ENCODE assay signal across 10 cellular contexts in genomic region chr10:71736570-71737355, GRCh38. TPM values are rescaled to one million over a fixed set of nuclear protein-coding genes. Genes with fewer than 3 reads are reported as not detected.
DNase-seq lines count a peak whose midpoint lies in the region; ATAC-seq and TF ChIP-seq lines count a peak whose summit lies in the region.
"Had no signal": no experiment of that assay in that cellular context is flagged by ENCODE, and none has a peak within 500 bp of the region (broad histone marks: within the 10 kb centered on the region; RNA-seq: fewer than 3 reads in every experiment).

No MANE protein-coding gene starts in this region.

- H3K4me2 ChIP-seq in BLaER1 treated with 17β-estradiol and CSF1 and Interleukin-3, amounts not matched to agents 10 nM and 100 nM: peak overlapping the region; percentile 83 to 97 (median 94)

- DNase-seq in activated naive CD8-positive, alpha-beta T cell treated with anti-CD3 and anti-CD28 coated beads, Interleukin-2, amount 50 U/mL, for 24 hours: no peak
- DNase-seq in naive thymus-derived CD4-positive, alpha-beta T cell: no peak
- DNase-seq in HUDEP-2 (lab: John Stamatoyannopoulos, UW; ENCODE audit: unreplicated experiment in 76 of 76) (no peak), sigmoid colon (no peak), COLO829 (ENCODE audit: low spot score) (no peak)
- DNase-seq in activated CD8-positive, alpha-beta memory T cell treated with anti-CD3 and anti-CD28 coated beads, Interleukin-2, amount 50 U/mL, for 4 hours: no peak

- peaks cover 3% of the 10 kb centered on the region for H3K36me3 Mint-ChIP-seq in IgD-negative memory B cell
- H3K36me3 Mint-ChIP-seq in activated naive CD8-positive, alpha-beta T cell treated with anti-CD3 and anti-CD28 coated beads, Interleukin-2, amount 50 U/mL, for 24 hours (ENCODE audit: low read depth): peaks cover 4% of the 10 kb centered on the region
- H3K36me3 Mint-ChIP-seq in naive thymus-derived CD4-positive, alpha-beta T cell: peaks cover 0 to 2% (median 0%) of the 10 kb centered on the region in 5 donors
- H3K36me3 Mint-ChIP-seq: mesothelial cell of epicardium had no signal

- CTCF ChIA-PET in naive thymus-derived CD4-positive, alpha-beta T cell (lab: Charles Lee): interaction anchor here (0.5 to 4.0 kb wide), 9 partner anchors 9 to 40 kb away, joined by 3 to 23 read pairs (median 6); partner anchors contain the start of gene VSIR

- no peaks in the 10 kb centered on the region for H4K20me1 ChIP-seq in BLaER1 treated with 17β-estradiol and CSF1 and Interleukin-3, amounts not matched to agents 10 nM and 100 nM

- H3K27me3 Mint-ChIP-seq in IgD-negative memory B cell: peaks cover 2% of the 10 kb centered on the region
- H3K27me3 Mint-ChIP-seq in activated naive CD8-positive, alpha-beta T cell treated with anti-CD3 and anti-CD28 coated beads, Interleukin-2, amount 50 U/mL, for 24 hours: no peaks in the 10 kb centered on the region
- H3K27me3 Mint-ChIP-seq in naive thymus-derived CD4-positive, alpha-beta T cell: no peaks in the 10 kb centered on the region

- H3K27ac ChIP-seq in BLaER1 treated with 17β-estradiol and CSF1 and Interleukin-3, amounts not matched to agents 10 nM and 100 nM: peak overlapping the region in 10 of 11 experiments; percentile 66 to 83 (median 76); a peak in 18 of 22 replicates
- H3K27ac ChIP-seq in naive thymus-derived CD4-positive, alpha-beta T cell (ENCODE audit: low read depth, low read length): peak overlapping the region; percentile 73
- peak overlapping the region in 2 of 4 donors; percentile 23 to 41 for H3K27ac ChIP-seq in sigmoid colon
- H3K27ac ChIP-seq: epithelial cell of prostate had no signal

- H3K4me3 ChIP-seq in BLaER1 treated with 17β-estradiol and CSF1 and Interleukin-3, amounts not matched to agents 10 nM and 100 nM: peak overlapping the region in 2 of 10 experiments; percentile 2 to 26; a peak in 1 of 20 replicates
- peak overlapping the region; percentile 23 for H3K4me3 ChIP-seq in naive thymus-derived CD4-positive, alpha-beta T cell (ENCODE audit: low read length)
- no peak overlapping the region for H3K4me3 ChIP-seq in sigmoid colon

- no peaks in the 10 kb centered on the region for H3K36me3 ChIP-seq in BLaER1 treated with 17β-estradiol and CSF1 and Interleukin-3, amounts not matched to agents 10 nM and 100 nM
- no peaks in the 10 kb centered on the region for H3K36me3 ChIP-seq in naive thymus-derived CD4-positive, alpha-beta T cell (ENCODE audit: control insufficient read depth in 2 of 3, insufficient read depth in 3 of 3, low read length in 3 of 3)
- H3K36me3 ChIP-seq in sigmoid colon: no peaks in the 10 kb centered on the region

- H3K4me3 Mint-ChIP-seq in IgD-negative memory B cell: peak overlapping the region in 3 of 4 donors; percentile 0 to 88 (median 50)
- H3K4me3 Mint-ChIP-seq in activated naive CD8-positive, alpha-beta T cell treated with anti-CD3 and anti-CD28 coated beads, Interleukin-2, amount 50 U/mL, for 24 hours: peak overlapping the region; percentile 73
- H3K4me3 Mint-ChIP-seq in naive thymus-derived CD4-positive, alpha-beta T cell: peak overlapping the region; percentile 21 to 83 (median 56)
- H3K4me3 Mint-ChIP-seq: mesothelial cell of epicardium had no signal

- peak overlapping the region in 10 of 11 experiments; percentile 50 to 66 (median 59); a peak in 15 of 22 replicates for H3K9ac ChIP-seq in BLaER1 treated with 17β-estradiol and CSF1 and Interleukin-3, amounts not matched to agents 10 nM and 100 nM

- H3K27me3 ChIP-seq in BLaER1 treated with 17β-estradiol and CSF1 and Interleukin-3, amounts not matched to agents 10 nM and 100 nM: no peaks in the 10 kb centered on the region
- no peaks in the 10 kb centered on the region for H3K27me3 ChIP-seq in naive thymus-derived CD4-positive, alpha-beta T cell (ENCODE audit: control insufficient read depth in 2 of 2, insufficient read depth in 2 of 2, low read length in 2 of 2)
- no peaks in the 10 kb centered on the region for H3K27me3 ChIP-seq in sigmoid colon

- peak overlapping the region; percentile 13 to 93 (median 91) for H3K27ac Mint-ChIP-seq in IgD-negative memory B cell
- H3K27ac Mint-ChIP-seq in activated naive CD8-positive, alpha-beta T cell treated with anti-CD3 and anti-CD28 coated beads, Interleukin-2, amount 50 U/mL, for 24 hours: peak overlapping the region; percentile 100
- H3K27ac Mint-ChIP-seq in naive thymus-derived CD4-positive, alpha-beta T cell: peak overlapping the region; percentile 90 to 98 (median 95)
- H3K27ac Mint-ChIP-seq: mesothelial cell of epicardium had no signal

- no peak for TF ChIP-seq EP300 in sigmoid colon (IDR thresholded peaks at IDR 0.05)

- 56 to 74% methylated on average over 7 of the region's 7 CpGs for WGBS in sigmoid colon, 2 donors

- intact Hi-C loops in naive thymus-derived CD4-positive, alpha-beta T cell (cut with micrococcal nuclease): loop anchor here (1.0 to 10.0 kb wide), 3 partner anchors 9 to 348 kb away; partner anchors contain the start of gene SPOCK2 (in 1 of the 2)
- intact Hi-C loops in sigmoid colon (cut with DNase I): no loop called here

- peaks cover 41 to 89% (median 69%) of the 10 kb centered on the region in 10 experiments for H3K4me1 ChIP-seq in BLaER1 treated with 17β-estradiol and CSF1 and Interleukin-3, amounts not matched to agents 10 nM and 100 nM
- H3K4me1 ChIP-seq in naive thymus-derived CD4-positive, alpha-beta T cell (ENCODE audit: control insufficient read depth in 2 of 2, insufficient read depth in 2 of 2, low read length in 2 of 2): peaks cover 85 to 97% of the 10 kb centered on the region in 2 donors
- H3K4me1 ChIP-seq in sigmoid colon: peaks cover 0 to 22% (median 12%) of the 10 kb centered on the region in 4 donors

- H3K4me1 Mint-ChIP-seq in IgD-negative memory B cell: peaks cover 28 to 68% (median 56%) of the 10 kb centered on the region in 3 donors
- peaks cover 97% of the 10 kb centered on the region for H3K4me1 Mint-ChIP-seq in activated naive CD8-positive, alpha-beta T cell treated with anti-CD3 and anti-CD28 coated beads, Interleukin-2, amount 50 U/mL, for 24 hours
- H3K4me1 Mint-ChIP-seq in naive thymus-derived CD4-positive, alpha-beta T cell: peaks cover 78 to 100% (median 93%) of the 10 kb centered on the region in 7 donors
- H3K4me1 Mint-ChIP-seq: mesothelial cell of epicardium had no signal

- peak; percentile 17 for ATAC-seq in activated naive CD8-positive, alpha-beta T cell treated with anti-CD3 and anti-CD28 coated beads, Interleukin-2, amount 50 U/mL, for 24 hours
- ATAC-seq in naive thymus-derived CD4-positive, alpha-beta T cell: peak; percentile 16

- H3K9me3 ChIP-seq in BLaER1 treated with 17β-estradiol and CSF1 and Interleukin-3, amounts not matched to agents 10 nM and 100 nM (replicated peaks in 1 of 11): peaks cover 0 to under 1% (median 0%) of the 10 kb centered on the region in 11 experiments; a peak in 3 of 22 replicates
- H3K9me3 ChIP-seq in naive thymus-derived CD4-positive, alpha-beta T cell (ENCODE audit: control insufficient read depth in 2 of 3, low read length in 3 of 3): no peaks in the 10 kb centered on the region
- H3K9me3 ChIP-seq in sigmoid colon: no peaks in the 10 kb centered on the region

- TF ChIP-seq CTCF in sigmoid colon (IDR thresholded peaks at IDR 0.05): no peak

- no peak for TF ChIP-seq POLR2A in sigmoid colon (IDR thresholded peaks at IDR 0.05)

- POLR2A ChIA-PET in naive thymus-derived CD4-positive, alpha-beta T cell (lab: Charles Lee): interaction anchor here (4.4 to 26.0 kb wide), 4 partner anchors 11 to 30 kb away, joined by 32 to 863 read pairs (median 300); partner anchors contain the start of genes C10orf105 and VSIR

- no peaks in the 10 kb centered on the region for H3K9me3 Mint-ChIP-seq in IgD-negative memory B cell
- no peaks in the 10 kb centered on the region for H3K9me3 Mint-ChIP-seq in activated naive CD8-positive, alpha-beta T cell treated with anti-CD3 and anti-CD28 coated beads, Interleukin-2, amount 50 U/mL, for 24 hours
- H3K9me3 Mint-ChIP-seq in naive thymus-derived CD4-positive, alpha-beta T cell: no peaks in the 10 kb centered on the region
- H3K9me3 Mint-ChIP-seq: mesothelial cell of epicardium had no signal

RNA-seq across cellular contexts. Expression of gene C10orf105, which starts 17.2 kb away (rescaled TPM):
- polyA plus RNA-seq in IgD-negative memory B cell: not detected
- total RNA-seq in naive thymus-derived CD4-positive, alpha-beta T cell: 1 to 10 TPM in 1 of 5 experiments, under 1 TPM in 4; 0.13 to 1.0 (median 0.19) TPM
- not detected for polyA plus RNA-seq in naive thymus-derived CD4-positive, alpha-beta T cell
- total RNA-seq in sigmoid colon: under 1 TPM in 1 of 4 donors, not detected in 3; 0.55 TPM
- polyA plus RNA-seq in sigmoid colon: under 1 TPM in 1 of 3 donors, not detected in 2; 0.25 TPM

RNA-seq across cellular contexts. Expression of gene VSIR, which starts 36.6 kb away (rescaled TPM):
- 73.6 TPM for polyA plus RNA-seq in IgD-negative memory B cell
- total RNA-seq in naive thymus-derived CD4-positive, alpha-beta T cell: 100 to 1,000 TPM in 3 of 5 experiments, 10 to 100 TPM in 2; 91.1 to 271 (median 101) TPM
- polyA plus RNA-seq in naive thymus-derived CD4-positive, alpha-beta T cell: 100 to 1,000 TPM; 220 to 300 TPM
- total RNA-seq in sigmoid colon: 10 to 100 TPM; 24.6 to 46.7 (median 40.3) TPM
- polyA plus RNA-seq in sigmoid colon: 10 to 100 TPM; 12.0 to 73.1 (median 30.7) TPM
